Comparison of ENCODE assay signal across 20 cellular contexts in genomic region chr6:144673807-144674206, GRCh38.
"Had no signal": no experiment of that assay in that cellular context is flagged by ENCODE, and none has a peak within 500 bp of the region (broad histone marks: within the 10 kb centered on the region; RNA-seq: fewer than 3 reads in every experiment).

No MANE protein-coding gene starts in this region.

- DNase-seq: effector CD4-positive, alpha-beta T cell; endodermal cell; erythroblast; foreskin melanocyte; head of caudate nucleus; left colon; left ventricle myocardium superior; mesenchymal stem cell; midbrain; nephron progenitor cell; psoas muscle; retina; spleen; stimulated activated CD4-positive, alpha-beta T cell treated with anti-CD3 and anti-CD28 coated beads, Interleukin-15, amount 100 ng/mL, for 24 hours; stimulated activated CD4-positive, alpha-beta T cell treated with anti-CD3 and anti-CD28 coated beads, Interleukin-1b, Interleukin-23, amount 100 ng/mL, for 48 hours; stimulated activated CD4-positive, alpha-beta T cell treated with anti-CD3 and anti-CD28 coated beads, Interleukin-4, amount 100 ng/mL, for 24 hours; stimulated activated naive B cell treated with anti-CD40 and anti-IgM and Interleukin-4, amounts not matched to agents 10 μg/mL and 1 μg/mL and 100 μg/mL, for 72 hours; stimulated activated naive CD8-positive, alpha-beta T cell treated with anti-CD3 and anti-CD28 coated beads, Interleukin-15, amount 100 ng/mL, for 72 hours; transverse colon had no signal

- H3K4me1 Mint-ChIP-seq: nephron progenitor cell had no signal

- H3K27me3 Mint-ChIP-seq: stimulated activated naive B cell treated with anti-CD40 and anti-IgM and Interleukin-4, amounts not matched to agents 10 μg/mL and 1 μg/mL and 100 μg/mL, for 72 hours; stimulated activated naive CD8-positive, alpha-beta T cell treated with anti-CD3 and anti-CD28 coated beads, Interleukin-15, amount 100 ng/mL, for 72 hours had no signal

- H3K4me3 Mint-ChIP-seq: endodermal cell; nephron progenitor cell; stimulated activated naive B cell treated with anti-CD40 and anti-IgM and Interleukin-4, amounts not matched to agents 10 μg/mL and 1 μg/mL and 100 μg/mL, for 72 hours; stimulated activated naive CD8-positive, alpha-beta T cell treated with anti-CD3 and anti-CD28 coated beads, Interleukin-15, amount 100 ng/mL, for 72 hours had no signal

- H3K27ac Mint-ChIP-seq: endodermal cell; nephron progenitor cell; stimulated activated naive B cell treated with anti-CD40 and anti-IgM and Interleukin-4, amounts not matched to agents 10 μg/mL and 1 μg/mL and 100 μg/mL, for 72 hours; stimulated activated naive CD8-positive, alpha-beta T cell treated with anti-CD3 and anti-CD28 coated beads, Interleukin-15, amount 100 ng/mL, for 72 hours had no signal

- ATAC-seq: left colon; left ventricle myocardium superior; psoas muscle; sciatic nerve; stimulated activated naive B cell treated with anti-CD40 and anti-IgM and Interleukin-4, amounts not matched to agents 10 μg/mL and 1 μg/mL and 100 μg/mL, for 72 hours; stimulated activated naive CD8-positive, alpha-beta T cell treated with anti-CD3 and anti-CD28 coated beads, Interleukin-15, amount 100 ng/mL, for 72 hours had no signal
